8 cellular contexts compared by ENCODE assay signal in the genomic region with DNA sequence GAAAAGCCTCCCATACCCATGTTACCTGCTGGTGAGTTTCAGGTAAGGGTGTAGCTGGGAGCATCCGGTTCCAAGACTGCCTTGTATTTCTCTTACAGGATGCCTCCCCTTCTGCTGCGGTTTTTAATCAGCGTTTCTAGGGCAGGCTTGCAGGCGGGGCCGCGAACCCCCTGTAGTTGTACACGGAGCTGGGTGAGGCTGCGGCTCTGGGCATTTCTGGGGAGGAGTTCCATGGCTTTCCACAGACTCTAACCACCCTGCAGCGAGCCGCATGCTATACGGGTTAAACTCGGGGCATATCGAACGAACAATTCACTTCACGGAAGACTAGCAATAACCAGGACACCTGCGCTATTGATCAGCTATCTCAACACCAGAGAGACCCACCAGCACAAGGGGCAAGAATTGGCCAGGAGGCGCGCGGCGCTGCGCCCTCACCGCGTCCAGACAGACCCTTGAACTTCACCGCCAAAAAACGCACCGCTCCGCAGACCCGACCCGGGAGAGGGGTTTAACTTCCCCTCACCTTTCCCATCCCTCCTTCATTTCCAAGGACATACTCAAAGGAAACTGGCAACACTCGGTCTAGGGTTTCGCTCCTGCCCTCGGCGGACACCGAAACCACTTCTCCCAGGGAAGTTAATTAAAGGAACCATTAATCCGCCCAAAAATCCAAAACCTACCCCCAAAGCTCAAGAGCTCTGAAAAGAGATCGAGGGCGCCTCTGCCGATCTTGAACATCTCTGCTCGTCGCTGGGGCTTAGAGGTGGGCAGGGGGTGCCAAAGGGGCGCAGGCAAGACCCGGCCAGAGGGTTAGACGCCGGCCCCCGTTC. TPM values are rescaled to one million over a fixed set of nuclear protein-coding genes. Genes with fewer than 3 reads are reported as not detected.
A peak's percentile ranks its signal among the peaks of the same experiment; 100 is the strongest.
DNase-seq lines count a peak whose midpoint lies in the region; ATAC-seq and TF ChIP-seq lines count a peak whose summit lies in the region.

No MANE protein-coding gene starts in this region.

- no peak overlapping the region for H3K27ac Mint-ChIP-seq in chondrocyte (ENCODE audit: unreplicated experiment)
- H3K27ac Mint-ChIP-seq in naive thymus-derived CD4-positive, alpha-beta T cell, result peak overlapping the region; percentile 46 to 89 (median 79)

- no peaks in the 10 kb centered on the region for H4K20me1 ChIP-seq in PC-9 (ENCODE audit: insufficient read depth)

- H3K27me3 ChIP-seq in PC-9 (ENCODE audit: insufficient read depth, low read depth) (no peaks in the 10 kb centered on the region), brain microvascular endothelial cell (replicated peaks) (peaks cover 40% of the 10 kb centered on the region)
- no peaks in the 10 kb centered on the region for H3K27me3 ChIP-seq in naive thymus-derived CD4-positive, alpha-beta T cell (ENCODE audit: control insufficient read depth in 2 of 2, insufficient read depth in 2 of 2, low read length in 2 of 2)

- H3K9me2 ChIP-seq in PC-9 (ENCODE audit: insufficient read depth), result no peaks in the 10 kb centered on the region

- H3F3A ChIP-seq in PC-9 (ENCODE audit: insufficient read depth, low read depth), result peaks cover 15% of the 10 kb centered on the region; the same call in 1 of the 2 replicates

- H3K27me3 Mint-ChIP-seq in chondrocyte (ENCODE audit: low read depth), result peaks cover 50% of the 10 kb centered on the region
- peaks cover 0 to 73% (median 0%) of the 10 kb centered on the region in 5 donors for H3K27me3 Mint-ChIP-seq in naive thymus-derived CD4-positive, alpha-beta T cell

- in situ Hi-C loops in brain microvascular endothelial cell (cut with HindIII; ENCODE audit: low pct_ligation_motif_present, low sequenced_read_pairs), result no loop called here

- intact Hi-C loops in PC-9 (cut with micrococcal nuclease; ENCODE audit: unreplicated experiment), result loop anchor here (1.0 to 5.0 kb wide), 5 partner anchors 28 to 250 kb away; a partner anchor contains a TSS
- intact Hi-C loops in naive thymus-derived CD4-positive, alpha-beta T cell (cut with micrococcal nuclease), result loop anchor here (1.0 to 10.0 kb wide), 8 partner anchors 95 to 638 kb away; a partner anchor contains a TSS

- no peaks in the 10 kb centered on the region for H3K36me3 ChIP-seq in PC-9 (ENCODE audit: low read depth)
- H3K36me3 ChIP-seq in naive thymus-derived CD4-positive, alpha-beta T cell (ENCODE audit: control insufficient read depth in 2 of 3, insufficient read depth in 3 of 3, low read length in 3 of 3), result no peaks in the 10 kb centered on the region
- no peaks in the 10 kb centered on the region for H3K36me3 ChIP-seq in brain microvascular endothelial cell (replicated peaks)

- peak overlapping the region; percentile 40 for H2AFZ ChIP-seq in PC-9

- TF ChIP-seq CTCF in PC-9 (conservative IDR thresholded peaks at IDR 0.05) (no peak), chondrocyte (IDR thresholded peaks at IDR 0.05) (no peak), brain microvascular endothelial cell (IDR thresholded peaks at IDR 0.05; ENCODE audit: low read depth, low read length, missing control alignments) (no peak)

- no peak for ATAC-seq in naive thymus-derived CD4-positive, alpha-beta T cell
- ATAC-seq in HG03432 (IDR thresholded peaks at IDR 0.05; ENCODE audit: unreplicated experiment), result no peak
- ATAC-seq in GM21360 (IDR thresholded peaks at IDR 0.05; ENCODE audit: unreplicated experiment), result no peak

- H3K79me2 ChIP-seq in PC-9 (ENCODE audit: low read depth), result peaks cover 62% of the 10 kb centered on the region

- DNase-seq in DMS53 (lab: John Stamatoyannopoulos, UW) (peak; percentile 43), DMS53 treated with DMSO at 0.1 percent for 48 hours (lab: John Stamatoyannopoulos, UW; ENCODE audit: unreplicated experiment) (no peak), PC-9 (peak; percentile 63 to 66), chondrocyte (ENCODE audit: low spot score) (no peak), brain microvascular endothelial cell (no peak)
- peak in 7 of 9 donors; percentile 2 to 28 (median 15) for DNase-seq in naive thymus-derived CD4-positive, alpha-beta T cell

- no peaks in the 10 kb centered on the region for H3K9me3 Mint-ChIP-seq in chondrocyte (ENCODE audit: low read depth)
- H3K9me3 Mint-ChIP-seq in naive thymus-derived CD4-positive, alpha-beta T cell, result no peaks in the 10 kb centered on the region

- H3K4me3 Mint-ChIP-seq in chondrocyte (ENCODE audit: unreplicated experiment), result peak overlapping the region; percentile 75
- peak overlapping the region; percentile 79 to 96 (median 90) for H3K4me3 Mint-ChIP-seq in naive thymus-derived CD4-positive, alpha-beta T cell

- H3K4me1 Mint-ChIP-seq in chondrocyte (ENCODE audit: low read depth), result peaks cover 12% of the 10 kb centered on the region
- H3K4me1 Mint-ChIP-seq in naive thymus-derived CD4-positive, alpha-beta T cell, result peaks cover 15 to 37% (median 32%) of the 10 kb centered on the region in 7 donors

- TSS peak; percentile 79 for BruUV-seq in PC-9 (replicated peaks; lab: Mats Ljungman, UMichigan)

- H3K4me1 ChIP-seq in PC-9 (replicated peaks; ENCODE audit: insufficient read depth), result peaks cover 48% of the 10 kb centered on the region
- peaks cover 14 to 21% of the 10 kb centered on the region in 2 donors for H3K4me1 ChIP-seq in naive thymus-derived CD4-positive, alpha-beta T cell (ENCODE audit: control insufficient read depth in 2 of 2, insufficient read depth in 2 of 2, low read length in 2 of 2)

- peak overlapping the region; percentile 82 for H3K4me2 ChIP-seq in PC-9

- CTCF ChIA-PET in PC-9 (lab: Charles Lee), result interaction anchor here (0.6 kb wide), 1 partner anchor 65 kb away, joined by 3 read pairs; no protein-coding TSS in a partner anchor
- CTCF ChIA-PET in naive thymus-derived CD4-positive, alpha-beta T cell (lab: Charles Lee), result interaction anchor here (0.6 to 2.5 kb wide), 7 partner anchors 65 to 250 kb away, joined by 3 to 12 read pairs (median 4); a partner anchor contains a TSS

- H3K36me3 Mint-ChIP-seq in chondrocyte (ENCODE audit: low read depth), result no peaks in the 10 kb centered on the region
- no peaks in the 10 kb centered on the region for H3K36me3 Mint-ChIP-seq in naive thymus-derived CD4-positive, alpha-beta T cell

- H3K4me3 ChIP-seq in PC-9 (peak overlapping the region; percentile 99), brain microvascular endothelial cell (ENCODE audit: low read depth, low read length) (no peak overlapping the region)
- peak overlapping the region; percentile 65 for H3K4me3 ChIP-seq in naive thymus-derived CD4-positive, alpha-beta T cell (ENCODE audit: low read length)

- no peaks in the 10 kb centered on the region for H3K9me3 ChIP-seq in PC-9 (ENCODE audit: insufficient read depth, low read depth)
- H3K9me3 ChIP-seq in naive thymus-derived CD4-positive, alpha-beta T cell (ENCODE audit: control insufficient read depth in 2 of 3, low read length in 3 of 3), result no peaks in the 10 kb centered on the region

- POLR2A ChIA-PET in PC-9 (lab: Charles Lee; ENCODE audit: unreplicated experiment), result interaction anchor here (0.5 to 0.8 kb wide), 10 partner anchors 11 to 724 kb away, joined by 3 to 7 read pairs (median 4); no protein-coding TSS in a partner anchor
- POLR2A ChIA-PET in naive thymus-derived CD4-positive, alpha-beta T cell (lab: Charles Lee), result interaction anchor here (0.6 to 0.9 kb wide), 2 partner anchors 15 to 290 kb away, joined by 3 read pairs; no protein-coding TSS in a partner anchor

- peak overlapping the region; percentile 98 for H3K27ac ChIP-seq in PC-9
- H3K27ac ChIP-seq in naive thymus-derived CD4-positive, alpha-beta T cell (ENCODE audit: low read depth, low read length), result peak overlapping the region; percentile 60
- H3K27ac ChIP-seq in brain microvascular endothelial cell, result no peak overlapping the region

RNA-seq across cellular contexts. Expression of a gene that starts 0.9 kb away (rescaled TPM):
- 27.7 and 36.4 TPM in 2 replicates for total RNA-seq in PC-9 (2021)
- total RNA-seq in chondrocyte, result 0.21 to 0.25 TPM in 2 of 3 replicates, not detected in the other
- total RNA-seq in naive thymus-derived CD4-positive, alpha-beta T cell, result 1 to 10 TPM in 3 of 5 experiments, under 1 TPM in 1, not detected in 1; 0.98 to 3.2 (median 2.3) TPM
- polyA plus RNA-seq in naive thymus-derived CD4-positive, alpha-beta T cell, result 1 to 10 TPM in 1 of 2 donors, under 1 TPM in 1; 0.44 to 1.8 TPM

Comparison
In these comparisons a context has a peak if more than half of its experiments do, and no peak if none do; other contexts are left out.
1. DNase-seq: peak in DMS53 (single experiment), PC-9 (2 of 2) and naive thymus-derived CD4-positive, alpha-beta T cell (7 of 9); none in DMS53 treated with DMSO at 0.1 percent for 48 hours (single experiment), chondrocyte (single experiment) and brain microvascular endothelial cell (single experiment).